Comparison of ENCODE assay signal across 17 cellular contexts in genomic region chr9:37126214-37126788, GRCh38.
"Had no signal": no experiment of that assay in that cellular context is flagged by ENCODE, and none has a peak within 500 bp of the region (broad histone marks: within the 10 kb centered on the region; RNA-seq: fewer than 3 reads in every experiment).

No MANE protein-coding gene starts in this region.

- DNase-seq: activated CD4-positive, alpha-beta T cell treated with anti-CD3 and anti-CD28 coated beads, Interleukin-2, amount 50 U/mL, for 1 hour; activated CD8-positive, alpha-beta memory T cell treated with anti-CD3 and anti-CD28 coated beads, Interleukin-2, amount 10 ng/mL, durations not matched to agents 7 days and 5 days; activated effector memory CD4-positive, alpha-beta T cell treated with anti-CD3 and anti-CD28 coated beads, Interleukin-2, amount 50 U/mL, for 16 hours; activated T-cell treated with anti-CD3 and anti-CD28 coated beads, Interleukin-2, amount 50 U/mL, for 48 hours; adrenal gland; body of pancreas; central memory CD4-positive, alpha-beta T cell; foreskin fibroblast; left ventricle myocardium superior; mesenchymal stem cell; natural killer cell; thyroid gland; uterus had no signal

- H3K9me3 ChIP-seq: adrenal gland, body of pancreas, neutrophil, thyroid gland, uterus had no signal

- H3K27me3 ChIP-seq: adrenal gland, body of pancreas, neutrophil, thyroid gland, uterus had no signal

- H3K4me3 ChIP-seq: adrenal gland, body of pancreas, coronary artery, thyroid gland, uterus had no signal

- H3K27me3 Mint-ChIP-seq: activated CD8-positive, alpha-beta memory T cell treated with anti-CD3 and anti-CD28 coated beads, Interleukin-2, amount 10 ng/mL, durations not matched to agents 7 days and 5 days; activated naive CD4-positive, alpha-beta T cell treated with anti-CD3 and anti-CD28 coated beads, Interleukin-2, amount 50 U/mL, for 24 hours had no signal

- H3K36me3 ChIP-seq: thyroid gland, uterus had no signal

- ATAC-seq: activated CD8-positive, alpha-beta memory T cell treated with anti-CD3 and anti-CD28 coated beads, Interleukin-2, amount 10 ng/mL, durations not matched to agents 7 days and 5 days; body of pancreas; left ventricle myocardium superior; natural killer cell; stimulated activated effector memory CD8-positive, alpha-beta T cell treated with anti-CD3 and anti-CD28 coated beads, Interleukin-12 subunit alpha, Interleukin-12 subunit beta, amount 100 ng/mL, for 72 hours had no signal

- H3K27ac ChIP-seq: adrenal gland, body of pancreas, coronary artery, neutrophil, thyroid gland, uterus had no signal

- H3K27ac Mint-ChIP-seq: activated CD8-positive, alpha-beta memory T cell treated with anti-CD3 and anti-CD28 coated beads, Interleukin-2, amount 10 ng/mL, durations not matched to agents 7 days and 5 days; activated naive CD4-positive, alpha-beta T cell treated with anti-CD3 and anti-CD28 coated beads, Interleukin-2, amount 50 U/mL, for 24 hours; natural killer cell; stimulated activated effector memory CD8-positive, alpha-beta T cell treated with anti-CD3 and anti-CD28 coated beads, Interleukin-12 subunit alpha, Interleukin-12 subunit beta, amount 100 ng/mL, for 72 hours had no signal

- H3K9me3 Mint-ChIP-seq: activated naive CD4-positive, alpha-beta T cell treated with anti-CD3 and anti-CD28 coated beads, Interleukin-2, amount 50 U/mL, for 24 hours; natural killer cell; stimulated activated effector memory CD8-positive, alpha-beta T cell treated with anti-CD3 and anti-CD28 coated beads, Interleukin-12 subunit alpha, Interleukin-12 subunit beta, amount 100 ng/mL, for 72 hours had no signal

- H3K4me1 ChIP-seq: uterus had no signal

- H3K4me3 Mint-ChIP-seq: activated CD8-positive, alpha-beta memory T cell treated with anti-CD3 and anti-CD28 coated beads, Interleukin-2, amount 10 ng/mL, durations not matched to agents 7 days and 5 days; activated naive CD4-positive, alpha-beta T cell treated with anti-CD3 and anti-CD28 coated beads, Interleukin-2, amount 50 U/mL, for 24 hours; natural killer cell; stimulated activated effector memory CD8-positive, alpha-beta T cell treated with anti-CD3 and anti-CD28 coated beads, Interleukin-12 subunit alpha, Interleukin-12 subunit beta, amount 100 ng/mL, for 72 hours had no signal

- H3K36me3 Mint-ChIP-seq: natural killer cell had no signal
